11 cellular contexts compared by ENCODE assay signal in genomic region chr3:13010770-13011169, GRCh38.
A peak's percentile ranks its signal among the peaks of the same experiment; 100 is the strongest.
DNase-seq lines count a peak whose midpoint lies in the region; ATAC-seq and TF ChIP-seq lines count a peak whose summit lies in the region.
"Had no signal": no experiment of that assay in that cellular context is flagged by ENCODE, and none has a peak within 500 bp of the region (broad histone marks: within the 10 kb centered on the region; RNA-seq: fewer than 3 reads in every experiment).

No MANE protein-coding gene starts in this region.

- no peaks in the 10 kb centered on the region for H3K9me3 Mint-ChIP-seq in activated CD8-positive, alpha-beta memory T cell treated with anti-CD3 and anti-CD28 coated beads, Interleukin-2, amount 10 ng/mL, durations not matched to agents 7 days and 5 days (ENCODE audit: low read depth)
- no peaks in the 10 kb centered on the region for H3K9me3 Mint-ChIP-seq in chondrocyte (ENCODE audit: low read depth)
- no peaks in the 10 kb centered on the region for H3K9me3 Mint-ChIP-seq in stimulated activated effector memory CD8-positive, alpha-beta T cell treated with anti-CD3 and anti-CD28 coated beads, Interleukin-12 subunit alpha, Interleukin-12 subunit beta, amount 100 ng/mL, for 72 hours

- peak overlapping the region; percentile 91 for H3K27ac ChIP-seq in OCI-LY3 (ENCODE audit: low read length)
- H3K27ac ChIP-seq: SJSA1 had no signal

- H3K4me3 ChIP-seq in OCI-LY3 (ENCODE audit: low read length) = peak overlapping the region; percentile 54
- H3K4me3 ChIP-seq: pancreas, SJSA1 had no signal

- H3K27me3 ChIP-seq in OCI-LY3 (ENCODE audit: low read depth, low read length) = no peaks in the 10 kb centered on the region
- H3K27me3 ChIP-seq: pancreas, SJSA1 had no signal

- no peak for TF ChIP-seq CTCF in OCI-LY3 (IDR thresholded peaks at IDR 0.05; ENCODE audit: low read depth, low read length)
- no peak for TF ChIP-seq CTCF in chondrocyte (IDR thresholded peaks at IDR 0.05)

- H3K36me3 ChIP-seq in OCI-LY3 (replicated peaks; ENCODE audit: low read depth, low read length) = peaks cover 57% of the 10 kb centered on the region
- H3K36me3 ChIP-seq: pancreas, SJSA1 had no signal

- peaks cover 76% of the 10 kb centered on the region for H3K4me1 Mint-ChIP-seq in activated CD8-positive, alpha-beta memory T cell treated with anti-CD3 and anti-CD28 coated beads, Interleukin-2, amount 10 ng/mL, durations not matched to agents 7 days and 5 days
- peaks cover 17% of the 10 kb centered on the region for H3K4me1 Mint-ChIP-seq in chondrocyte (ENCODE audit: low read depth)
- peaks cover 96% of the 10 kb centered on the region for H3K4me1 Mint-ChIP-seq in stimulated activated effector memory CD8-positive, alpha-beta T cell treated with anti-CD3 and anti-CD28 coated beads, Interleukin-12 subunit alpha, Interleukin-12 subunit beta, amount 100 ng/mL, for 72 hours

- no peaks in the 10 kb centered on the region for H3K27me3 Mint-ChIP-seq in activated CD8-positive, alpha-beta memory T cell treated with anti-CD3 and anti-CD28 coated beads, Interleukin-2, amount 10 ng/mL, durations not matched to agents 7 days and 5 days
- peaks cover 7% of the 10 kb centered on the region for H3K27me3 Mint-ChIP-seq in chondrocyte (ENCODE audit: low read depth)

- no peak overlapping the region for H2AFZ ChIP-seq in OCI-LY3 (ENCODE audit: low read depth, low read length)

- H4K20me1 ChIP-seq in OCI-LY3 (ENCODE audit: insufficient read depth, low read length) = peaks cover 77% of the 10 kb centered on the region

- no peaks in the 10 kb centered on the region for H3K9me3 ChIP-seq in OCI-LY3 (ENCODE audit: insufficient read depth, low read length)
- H3K9me3 ChIP-seq: pancreas, SJSA1 had no signal

- no peak for DNase-seq in activated CD8-positive, alpha-beta memory T cell treated with anti-CD3 and anti-CD28 coated beads, Interleukin-2, amount 10 ng/mL, durations not matched to agents 7 days and 5 days
- DNase-seq in activated CD8-positive, alpha-beta memory T cell treated with anti-CD3 and anti-CD28 coated beads, Interleukin-2, amount 50 U/mL, for 48 hours = no peak
- DNase-seq in chondrocyte (ENCODE audit: low spot score) (peak; percentile 27), NCI-H82 (lab: John Stamatoyannopoulos, UW) (no peak), H4 (ENCODE audit: low spot score) (no peak)
- no peak for DNase-seq in stimulated activated effector memory CD8-positive, alpha-beta T cell treated with anti-CD3 and anti-CD28 coated beads, Interleukin-12 subunit alpha, Interleukin-12 subunit beta, amount 100 ng/mL, for 72 hours (ENCODE audit: low spot score in 2 of 2)
- no peak for DNase-seq in stimulated activated naive CD4-positive, alpha-beta T cell (lab: John Stamatoyannopoulos, UW)
- DNase-seq: NCI-H1436, pancreas had no signal

- H3K9ac ChIP-seq in OCI-LY3 (ENCODE audit: low read length) = peak overlapping the region; percentile 58

- H3K27ac Mint-ChIP-seq in activated CD8-positive, alpha-beta memory T cell treated with anti-CD3 and anti-CD28 coated beads, Interleukin-2, amount 10 ng/mL, durations not matched to agents 7 days and 5 days = peak overlapping the region; percentile 100
- H3K27ac Mint-ChIP-seq in chondrocyte (ENCODE audit: unreplicated experiment) = no peak overlapping the region
- H3K27ac Mint-ChIP-seq in stimulated activated effector memory CD8-positive, alpha-beta T cell treated with anti-CD3 and anti-CD28 coated beads, Interleukin-12 subunit alpha, Interleukin-12 subunit beta, amount 100 ng/mL, for 72 hours = peak overlapping the region; percentile 98

- peaks cover 23% of the 10 kb centered on the region for H3K36me3 Mint-ChIP-seq in activated CD8-positive, alpha-beta memory T cell treated with anti-CD3 and anti-CD28 coated beads, Interleukin-2, amount 10 ng/mL, durations not matched to agents 7 days and 5 days
- peaks cover 2% of the 10 kb centered on the region for H3K36me3 Mint-ChIP-seq in chondrocyte (ENCODE audit: low read depth)
- peaks cover 31% of the 10 kb centered on the region for H3K36me3 Mint-ChIP-seq in stimulated activated effector memory CD8-positive, alpha-beta T cell treated with anti-CD3 and anti-CD28 coated beads, Interleukin-12 subunit alpha, Interleukin-12 subunit beta, amount 100 ng/mL, for 72 hours

- H3K4me2 ChIP-seq in OCI-LY3 (ENCODE audit: low read length) = peak overlapping the region; percentile 97

- peak overlapping the region; percentile 37 for H3K4me3 Mint-ChIP-seq in activated CD8-positive, alpha-beta memory T cell treated with anti-CD3 and anti-CD28 coated beads, Interleukin-2, amount 10 ng/mL, durations not matched to agents 7 days and 5 days
- H3K4me3 Mint-ChIP-seq in chondrocyte (ENCODE audit: unreplicated experiment) = no peak overlapping the region
- H3K4me3 Mint-ChIP-seq in stimulated activated effector memory CD8-positive, alpha-beta T cell treated with anti-CD3 and anti-CD28 coated beads, Interleukin-12 subunit alpha, Interleukin-12 subunit beta, amount 100 ng/mL, for 72 hours = peak overlapping the region; percentile 81

- peaks cover 98% of the 10 kb centered on the region for H3K79me2 ChIP-seq in OCI-LY3 (ENCODE audit: low read length)

- H3K4me1 ChIP-seq in OCI-LY3 (ENCODE audit: low read length) = peaks cover 99% of the 10 kb centered on the region
- H3K4me1 ChIP-seq: pancreas, SJSA1 had no signal

- ATAC-seq in activated CD8-positive, alpha-beta memory T cell treated with anti-CD3 and anti-CD28 coated beads, Interleukin-2, amount 10 ng/mL, durations not matched to agents 7 days and 5 days = no peak
- no peak for ATAC-seq in stimulated activated effector memory CD8-positive, alpha-beta T cell treated with anti-CD3 and anti-CD28 coated beads, Interleukin-12 subunit alpha, Interleukin-12 subunit beta, amount 100 ng/mL, for 72 hours

- CTCF ChIA-PET in activated CD8-positive, alpha-beta memory T cell treated with anti-CD3 and anti-CD28 coated beads, Interleukin-2, amount 10 ng/mL, durations not matched to agents 7 days and 5 days (lab: Charles Lee) = interaction anchor here (0.7 to 12.1 kb wide), 6 partner anchors 14 to 143 kb away, joined by 3 to 120 read pairs (median 4); no protein-coding TSS in a partner anchor
